8 cellular contexts compared by ENCODE assay signal in genomic region chr14:49619273-49619672, GRCh38. TPM values are rescaled to one million over a fixed set of nuclear protein-coding genes. Genes with fewer than 3 reads are reported as not detected.
DNase-seq lines count a peak whose midpoint lies in the region; ATAC-seq and TF ChIP-seq lines count a peak whose summit lies in the region.
"Not testable (repeated sequence)": the region's sequence is repeated elsewhere in the genome, so short reads cannot be mapped to it uniquely, and the experiment has no call there.

No MANE protein-coding gene starts in this region.

- H3K4me2 ChIP-seq in parathyroid adenoma (ENCODE audit: low read length) = peak overlapping the region; percentile 78

- not testable (repeated sequence) for TF ChIP-seq POLR2A in transverse colon (IDR thresholded peaks at IDR 0.05)

- peak overlapping the region; percentile 84 for H3K4me3 ChIP-seq in Caco-2 (ENCODE audit: low read depth, low read length)
- H3K4me3 ChIP-seq in MG63 = peak overlapping the region; percentile 91
- peak overlapping the region; percentile 97 for H3K4me3 ChIP-seq in fibroblast of mammary gland (ENCODE audit: control insufficient read depth, low read depth, low read length)
- peak overlapping the region; percentile 86 for H3K4me3 ChIP-seq in lower lobe of right lung
- H3K4me3 ChIP-seq in parathyroid adenoma (ENCODE audit: low read depth, low read length) = peak overlapping the region; percentile 81
- peak overlapping the region; percentile 79 to 99 (median 90) for H3K4me3 ChIP-seq in transverse colon

- BruUV-seq in Caco-2 (replicated peaks; lab: Mats Ljungman, UMichigan) = not testable (repeated sequence)

- H3K79me2 ChIP-seq in parathyroid adenoma = not testable (repeated sequence)

- H3K9ac ChIP-seq in parathyroid adenoma = not testable (repeated sequence)

- H3K27ac Mint-ChIP-seq in Caco-2 (ENCODE audit: unreplicated experiment) (peak overlapping the region; percentile 93), brain (peak overlapping the region; percentile 99 to 100 (median 99))
- peak overlapping the region; percentile 97 for H3K27ac Mint-ChIP-seq in activated CD4-positive, alpha-beta T cell treated with anti-CD3 and anti-CD28 coated beads for 36 hours

- intact Hi-C loops in Caco-2 (cut with micrococcal nuclease; ENCODE audit: unreplicated experiment); activated CD4-positive, alpha-beta T cell treated with anti-CD3 and anti-CD28 coated beads for 36 hours (cut with DNase I, micrococcal nuclease); lower lobe of right lung (cut with DNase I); transverse colon (cut with DNase I; ENCODE audit: low total_unique reads): not testable (repeated sequence)

- H3K27ac ChIP-seq in lower lobe of right lung = not testable (repeated sequence)
- H3K27ac ChIP-seq in parathyroid adenoma (peak overlapping the region; percentile 98), transverse colon (peak overlapping the region; percentile 95 to 99 (median 96))

- not testable (repeated sequence) for DNase-seq in Caco-2; MG63; activated CD4-positive, alpha-beta T cell treated with anti-CD3 and anti-CD28 coated beads for 36 hours; fibroblast of mammary gland (ENCODE audit: low read depth); lower lobe of right lung
- peak; percentile 25 for DNase-seq in transverse colon

- not testable (repeated sequence) for TF ChIP-seq EP300 in transverse colon (IDR thresholded peaks at IDR 0.05; ENCODE audit: low read depth)

- not testable (repeated sequence) for H3K36me3 ChIP-seq in Caco-2 (ENCODE audit: control insufficient read depth, insufficient read depth, low read length); parathyroid adenoma (ENCODE audit: control insufficient read depth, insufficient read depth, low read length)
- peaks cover 38% of the 10 kb centered on the region for H3K36me3 ChIP-seq in MG63
- peaks cover 27% of the 10 kb centered on the region for H3K36me3 ChIP-seq in lower lobe of right lung
- H3K36me3 ChIP-seq in transverse colon = peaks cover 0 to 12% (median 3%) of the 10 kb centered on the region in 4 donors

- WGBS in transverse colon (ENCODE audit: low coverage in 1 of 2), 2 donors = 29 to 41% methylated on average over 6 to 19 of the region's 19 CpGs

- peaks cover 75% of the 10 kb centered on the region for H3K36me3 Mint-ChIP-seq in Caco-2 (ENCODE audit: insufficient read depth, unreplicated experiment)
- peaks cover 54% of the 10 kb centered on the region for H3K36me3 Mint-ChIP-seq in activated CD4-positive, alpha-beta T cell treated with anti-CD3 and anti-CD28 coated beads for 36 hours (ENCODE audit: low read depth)
- H3K36me3 Mint-ChIP-seq in brain = peaks cover 28% of the 10 kb centered on the region

- ATAC-seq in activated CD4-positive, alpha-beta T cell treated with anti-CD3 and anti-CD28 coated beads for 36 hours; lower lobe of right lung: not testable (repeated sequence)

- peak overlapping the region; percentile 91 for H3K4me3 Mint-ChIP-seq in Caco-2 (ENCODE audit: unreplicated experiment)
- peak overlapping the region; percentile 93 for H3K4me3 Mint-ChIP-seq in activated CD4-positive, alpha-beta T cell treated with anti-CD3 and anti-CD28 coated beads for 36 hours
- H3K4me3 Mint-ChIP-seq in brain = peak overlapping the region; percentile 98 to 99 (median 99)

- not testable (repeated sequence) for TF ChIP-seq CTCF in Caco-2 (IDR thresholded peaks at IDR 0.05; ENCODE audit: insufficient read depth in 1 of 2, low read depth in 1 of 2, low read length in 1 of 2, severe bottlenecking in 1 of 2, unreplicated experiment in 1 of 2); brain (conservative IDR thresholded peaks at IDR 0.05); fibroblast of mammary gland (conservative IDR thresholded peaks at IDR 0.05; ENCODE audit: control insufficient read depth, insufficient read depth, low read depth, low read length); lower lobe of right lung (IDR thresholded peaks at IDR 0.05); parathyroid adenoma (IDR thresholded peaks at IDR 0.05); transverse colon (IDR thresholded peaks at IDR 0.05)

- H3K27me3 ChIP-seq in Caco-2 (replicated peaks; ENCODE audit: control insufficient read depth, insufficient read depth, low read length); MG63; lower lobe of right lung (ENCODE audit: low read depth); parathyroid adenoma (ENCODE audit: control insufficient read depth, insufficient read depth, low read length); transverse colon: not testable (repeated sequence)

- in situ Hi-C loops in transverse colon (cut with MboI; ENCODE audit: low pct_ligation_motif_present in 1 of 4, low pct_unique_long_range_greater_than_20kb in 1 of 4, low sequenced_read_pairs in 3 of 4) = not testable (repeated sequence)

- CTCF ChIA-PET in Caco-2 (lab: Charles Lee) = interaction anchor here (2.0 kb wide), 1 partner anchor 15 kb away, joined by 12 read pairs; the partner anchor contains the start of gene DNAAF2
- CTCF ChIA-PET in activated CD4-positive, alpha-beta T cell treated with anti-CD3 and anti-CD28 coated beads for 36 hours (lab: Charles Lee) = interaction anchor here (1.6 to 6.2 kb wide), 4 partner anchors 12 to 149 kb away, joined by 5 to 78 read pairs (median 16); partner anchors contain the start of genes DNAAF2, KLHDC2 and RPS29

- H3K9me3 ChIP-seq in Caco-2; MG63; lower lobe of right lung; parathyroid adenoma (ENCODE audit: control insufficient read depth, low read length); transverse colon: not testable (repeated sequence)

- H3K4me1 Mint-ChIP-seq in Caco-2 (ENCODE audit: low read depth, unreplicated experiment) (peaks cover 16% of the 10 kb centered on the region), brain (peaks cover 51% of the 10 kb centered on the region)
- H3K4me1 Mint-ChIP-seq in activated CD4-positive, alpha-beta T cell treated with anti-CD3 and anti-CD28 coated beads for 36 hours = peaks cover 44% of the 10 kb centered on the region

- POLR2A ChIA-PET in Caco-2 (lab: Charles Lee) = interaction anchor here (2.7 kb wide), 1 partner anchor 15 kb away, joined by 28 read pairs; no protein-coding TSS in a partner anchor
- POLR2A ChIA-PET in activated CD4-positive, alpha-beta T cell treated with anti-CD3 and anti-CD28 coated beads for 36 hours (lab: Charles Lee) = interaction anchor here (1.3 to 3.4 kb wide), 4 partner anchors 14 to 69 kb away, joined by 10 to 68 read pairs (median 20); partner anchors contain the start of genes DNAAF2, LRR1, POLE2 and RPS29

- H3K4me1 ChIP-seq in Caco-2 (peaks cover 27% of the 10 kb centered on the region), lower lobe of right lung (peaks cover 41% of the 10 kb centered on the region), parathyroid adenoma (peaks cover 11% of the 10 kb centered on the region), transverse colon (peaks cover 5 to 50% (median 37%) of the 10 kb centered on the region in 4 donors)

- not testable (repeated sequence) for H3K27me3 Mint-ChIP-seq in Caco-2 (ENCODE audit: insufficient read depth, unreplicated experiment); activated CD4-positive, alpha-beta T cell treated with anti-CD3 and anti-CD28 coated beads for 36 hours
- H3K27me3 Mint-ChIP-seq in brain = peaks cover 21% of the 10 kb centered on the region

- not testable (repeated sequence) for H2AFZ ChIP-seq in parathyroid adenoma

- not testable (repeated sequence) for H3K9me3 Mint-ChIP-seq in Caco-2 (ENCODE audit: unreplicated experiment); activated CD4-positive, alpha-beta T cell treated with anti-CD3 and anti-CD28 coated beads for 36 hours (ENCODE audit: low read depth); brain

RNA-seq across cellular contexts. Expression of gene RPL36AL, which starts 1.2 kb away (rescaled TPM):
- total RNA-seq in Caco-2 (2022) (181 and 191 TPM in 2 replicates), lower lobe of right lung (153 TPM), transverse colon (100 to 1,000 TPM in 2 of 4 donors, 10 to 100 TPM in 2; 22.8 to 248 (median 137) TPM)
- total RNA-seq in MG63 (2014; rRNA removed; shearing (Covaris generic); ENCODE audit: low replicate concordance) = 110 and 159 TPM in 2 replicates
- total RNA-seq in activated CD4-positive, alpha-beta T cell treated with anti-CD3 and anti-CD28 coated beads for 36 hours = 100 to 1,000 TPM; 272 to 309 TPM
- polyA plus RNA-seq in brain (ENCODE audit: insufficient read depth, low read depth, low replicate concordance) = 316 TPM

RNA-seq across cellular contexts. Expression of gene MGAT2, which starts 1.3 kb away (rescaled TPM):
- total RNA-seq in Caco-2 (2022) (42.1 and 47.5 TPM in 2 replicates), lower lobe of right lung (24.1 TPM), transverse colon (10 to 100 TPM; 24.3 to 62.3 (median 49.2) TPM)
- total RNA-seq in MG63 (2014; rRNA removed; shearing (Covaris generic); ENCODE audit: low replicate concordance) = 39.1 and 42.2 TPM in 2 replicates
- total RNA-seq in activated CD4-positive, alpha-beta T cell treated with anti-CD3 and anti-CD28 coated beads for 36 hours = 10 to 100 TPM; 23.8 to 32.2 TPM
- 10.1 TPM for polyA plus RNA-seq in brain (ENCODE audit: insufficient read depth, low read depth, low replicate concordance)

RNA-seq across cellular contexts. Expression of gene DNAAF2, which starts 15.8 kb away (rescaled TPM):
- total RNA-seq in Caco-2 (2022) (11.4 and 11.5 TPM in 2 replicates), lower lobe of right lung (6.8 TPM), transverse colon (10 to 100 TPM in 3 of 4 donors, 1 to 10 TPM in 1; 9.6 to 21.7 (median 19.4) TPM)
- total RNA-seq in MG63 (2014; rRNA removed; shearing (Covaris generic); ENCODE audit: low replicate concordance) = 9.2 and 11.6 TPM in 2 replicates
- total RNA-seq in activated CD4-positive, alpha-beta T cell treated with anti-CD3 and anti-CD28 coated beads for 36 hours = 1 to 10 TPM; 7.8 to 9.2 TPM
- 7.8 TPM for polyA plus RNA-seq in brain (ENCODE audit: insufficient read depth, low read depth, low replicate concordance)

RNA-seq across cellular contexts. Expression of gene LRR1, which starts 20.5 kb away (rescaled TPM):
- total RNA-seq in Caco-2 (2022) (32.0 and 34.8 TPM in 2 replicates), lower lobe of right lung (9.0 TPM), transverse colon (10 to 100 TPM in 2 of 4 donors, 1 to 10 TPM in 1, not detected in 1; 3.0 to 17.1 (median 12.4) TPM)
- 33.3 and 51.5 TPM in 2 replicates for total RNA-seq in MG63 (2014; rRNA removed; shearing (Covaris generic); ENCODE audit: low replicate concordance)
- 10 to 100 TPM; 37.3 to 47.9 TPM for total RNA-seq in activated CD4-positive, alpha-beta T cell treated with anti-CD3 and anti-CD28 coated beads for 36 hours
- 10.6 TPM for polyA plus RNA-seq in brain (ENCODE audit: insufficient read depth, low read depth, low replicate concordance)

RNA-seq across cellular contexts. Expression of gene RPS29, which starts 33.1 kb away (rescaled TPM):
- 1,677 and 1,733 TPM in 2 replicates for total RNA-seq in Caco-2 (2022)
- 1,690 and 2,087 TPM in 2 replicates for total RNA-seq in MG63 (2014; rRNA removed; shearing (Covaris generic); ENCODE audit: low replicate concordance)
- total RNA-seq in activated CD4-positive, alpha-beta T cell treated with anti-CD3 and anti-CD28 coated beads for 36 hours = 1,000 to 10,000 TPM in 1 of 2 experiments, 100 to 1,000 TPM in 1; 481 to 1,987 TPM
- polyA plus RNA-seq in brain (ENCODE audit: insufficient read depth, low read depth, low replicate concordance) = 4,447 TPM
- total RNA-seq in lower lobe of right lung = 1,209 TPM
- total RNA-seq in transverse colon = 1,000 to 10,000 TPM; 2,435 to 6,129 (median 4,291) TPM
